ENCODE assay signal across 8 cellular contexts in genomic region chr10:68560201-68560915, GRCh38. TPM values are rescaled to one million over a fixed set of nuclear protein-coding genes. Genes with fewer than 3 reads are reported as not detected.
DNase-seq lines count a peak whose midpoint lies in the region; ATAC-seq lines count a peak whose summit lies in the region.

Gene TET1, plus strand, starts transcription at chr10:68560337. Its CDS starts 12,002 bp downstream, at chr10:68572339.

- ATAC-seq in HG02885 (IDR thresholded peaks at IDR 0.05; ENCODE audit: poor library complexity, unreplicated experiment) = peak; percentile 46
- ATAC-seq in GM19035 (IDR thresholded peaks at IDR 0.05; ENCODE audit: unreplicated experiment) = no peak
- no peak for ATAC-seq in GM21528 (IDR thresholded peaks at IDR 0.05; ENCODE audit: low FRiP score, unreplicated experiment)

- DNase-seq in COR-L47 (lab: John Stamatoyannopoulos, UW) (peak; percentile 14), RPMI8226 (peak; percentile 33), cerebellum (ENCODE audit: low spot score) (peak; percentile 34), kidney glomerular epithelial cell (lab: John Stamatoyannopoulos, UW) (peak; percentile 5)
- peak; percentile 56 for DNase-seq in stimulated activated CD8-positive, alpha-beta memory T cell treated with anti-CD3 and anti-CD28 coated beads, Interleukin-4, amount 100 ng/mL, for 48 hours

RNA-seq across cellular contexts. Expression of gene TET1, which starts in this region (rescaled TPM):
- 41.6 TPM for total RNA-seq in cerebellum

Comparison
In these comparisons a context has a peak if more than half of its experiments do, and no peak if none do; other contexts are left out.
1. DNase-seq: peak in every context shown above with its lines; median percentile 56 in stimulated activated CD8-positive, alpha-beta memory T cell treated with anti-CD3 and anti-CD28 coated beads, Interleukin-4, amount 100 ng/mL, for 48 hours; 34 in cerebellum; 33 in RPMI8226; 14 in COR-L47; 5 in kidney glomerular epithelial cell.